In genomic region chr2:210003394-210003793, GRCh38 we compare ENCODE assay signal across 8 cellular contexts. TPM values are rescaled to one million over a fixed set of nuclear protein-coding genes. Genes with fewer than 3 reads are reported as not detected.
DNase-seq lines count a peak whose midpoint lies in the region; ATAC-seq and TF ChIP-seq lines count a peak whose summit lies in the region.

No MANE protein-coding gene starts in this region.

- TF ChIP-seq CTCF in GM23338 (conservative IDR thresholded peaks at IDR 0.05; ENCODE audit: low read depth in 2 of 2) (no peak), sigmoid colon (IDR thresholded peaks at IDR 0.05) (no peak)

- H3K27me3 Mint-ChIP-seq in GM23338 (ENCODE audit: insufficient read depth, low read depth, poor library complexity) = no peaks in the 10 kb centered on the region

- H2AFZ ChIP-seq in GM23338 = no peak overlapping the region

- intact Hi-C loops in sigmoid colon (cut with DNase I) = loop anchor here (2.0 kb wide), 1 partner anchor 167 kb away; the partner anchor contains the start of gene KANSL1L

- WGBS in sigmoid colon, 2 donors = 12 to 36% methylated on average over 1 of the region's 1 CpG

- no peaks in the 10 kb centered on the region for H3K9me3 Mint-ChIP-seq in GM23338

- peaks cover 18% of the 10 kb centered on the region for H3K36me3 Mint-ChIP-seq in GM23338 (ENCODE audit: low read depth)

- H3K27ac Mint-ChIP-seq in GM23338 = no peak overlapping the region

- DNase-seq in GM23338 (ENCODE audit: low spot score) (no peak), SIG-M5 treated with dmso at 0.1 percent for 504 hours (lab: John Stamatoyannopoulos, UW; ENCODE audit: unreplicated experiment) (peak; percentile 95), fibroblast of gingiva (ENCODE audit: low read depth) (peak; percentile 48), sigmoid colon (no peak), GOT3 (lab: John Stamatoyannopoulos, UW) (no peak), DMS153 treated with DMSO at 0.1 percent for 48 hours (lab: John Stamatoyannopoulos, UW; ENCODE audit: unreplicated experiment) (no peak), RPMI8226 (no peak)
- no peak for DNase-seq in activated effector memory CD4-positive, alpha-beta T cell treated with Interleukin-2 at 50 U/mL for 16 hours

- no peak for TF ChIP-seq POLR2A in sigmoid colon (IDR thresholded peaks at IDR 0.05)

- no peak for ATAC-seq in GM23338

- H3K9me2 ChIP-seq in GM23338 (ENCODE audit: insufficient read depth) = peaks cover 7% of the 10 kb centered on the region; the same call in 1 of the 2 replicates

- peak overlapping the region; percentile 88 for H3K4me2 ChIP-seq in GM23338

- peak overlapping the region; percentile 98 for H3K4me3 Mint-ChIP-seq in GM23338

- no peak for TF ChIP-seq EP300 in sigmoid colon (IDR thresholded peaks at IDR 0.05)

- peaks cover 21% of the 10 kb centered on the region for H3K4me1 ChIP-seq in GM23338 (ENCODE audit: insufficient read depth)
- H3K4me1 ChIP-seq in sigmoid colon = peaks cover 0 to 44% (median 34%) of the 10 kb centered on the region in 4 donors

- H3K27me3 ChIP-seq in GM23338 (ENCODE audit: insufficient read depth) = no peaks in the 10 kb centered on the region
- no peaks in the 10 kb centered on the region for H3K27me3 ChIP-seq in sigmoid colon

- peaks cover 59% of the 10 kb centered on the region for H3K79me2 ChIP-seq in GM23338 (replicated peaks; ENCODE audit: insufficient read depth)

- no peaks in the 10 kb centered on the region for H3K9me3 ChIP-seq in sigmoid colon

- H3K4me1 Mint-ChIP-seq in GM23338 = peaks cover 19% of the 10 kb centered on the region

- H3K4me3 ChIP-seq in GM23338 = peak overlapping the region; percentile 93
- H3K4me3 ChIP-seq in sigmoid colon = peak overlapping the region; percentile 71 to 99 (median 88)

- H4K20me1 ChIP-seq in GM23338 (replicated peaks; ENCODE audit: insufficient read depth) = peaks cover 34% of the 10 kb centered on the region

- H3K36me3 ChIP-seq in GM23338 (ENCODE audit: insufficient read depth) (0 out of 2 replicates have a peak, but pooled peaks cover 5% of the 10 kb centered on the region), sigmoid colon (peaks cover 0 to 1% (median 0%) of the 10 kb centered on the region in 4 donors)

- H3F3A ChIP-seq in GM23338 (replicated peaks; ENCODE audit: low read depth) = no peaks in the 10 kb centered on the region

- no peak overlapping the region; the same call in 1 of the 2 replicates for H3K27ac ChIP-seq in GM23338 (ENCODE audit: low read depth)
- H3K27ac ChIP-seq in sigmoid colon = peak overlapping the region in 1 of 4 donors; percentile 76

TF ChIP-seq in GM23338, 12 proteins besides CTCF, POLR2A, EP300 and RAD21 (continues in another document):
- TF ChIP-seq REST (IDR thresholded peaks at IDR 0.05; ENCODE audit: unreplicated experiment) = no peak
- no peak for TF ChIP-seq EZH2phosphoT487 (IDR thresholded peaks at IDR 0.05; ENCODE audit: unreplicated experiment)
- TF ChIP-seq NANOG (IDR thresholded peaks at IDR 0.05; ENCODE audit: borderline replicate concordance) = no peak
- no peak for TF ChIP-seq STAT1 (IDR thresholded peaks at IDR 0.05; ENCODE audit: unreplicated experiment)
- TF ChIP-seq CREB1 (CRISPR knock-in tag; IDR thresholded peaks at IDR 0.05; ENCODE audit: low read depth) = no peak
- TF ChIP-seq JUNB (IDR thresholded peaks at IDR 0.05; ENCODE audit: unreplicated experiment) = no peak
- no peak for TF ChIP-seq ETS1 (IDR thresholded peaks at IDR 0.05)
- TF ChIP-seq, protein P1, sequence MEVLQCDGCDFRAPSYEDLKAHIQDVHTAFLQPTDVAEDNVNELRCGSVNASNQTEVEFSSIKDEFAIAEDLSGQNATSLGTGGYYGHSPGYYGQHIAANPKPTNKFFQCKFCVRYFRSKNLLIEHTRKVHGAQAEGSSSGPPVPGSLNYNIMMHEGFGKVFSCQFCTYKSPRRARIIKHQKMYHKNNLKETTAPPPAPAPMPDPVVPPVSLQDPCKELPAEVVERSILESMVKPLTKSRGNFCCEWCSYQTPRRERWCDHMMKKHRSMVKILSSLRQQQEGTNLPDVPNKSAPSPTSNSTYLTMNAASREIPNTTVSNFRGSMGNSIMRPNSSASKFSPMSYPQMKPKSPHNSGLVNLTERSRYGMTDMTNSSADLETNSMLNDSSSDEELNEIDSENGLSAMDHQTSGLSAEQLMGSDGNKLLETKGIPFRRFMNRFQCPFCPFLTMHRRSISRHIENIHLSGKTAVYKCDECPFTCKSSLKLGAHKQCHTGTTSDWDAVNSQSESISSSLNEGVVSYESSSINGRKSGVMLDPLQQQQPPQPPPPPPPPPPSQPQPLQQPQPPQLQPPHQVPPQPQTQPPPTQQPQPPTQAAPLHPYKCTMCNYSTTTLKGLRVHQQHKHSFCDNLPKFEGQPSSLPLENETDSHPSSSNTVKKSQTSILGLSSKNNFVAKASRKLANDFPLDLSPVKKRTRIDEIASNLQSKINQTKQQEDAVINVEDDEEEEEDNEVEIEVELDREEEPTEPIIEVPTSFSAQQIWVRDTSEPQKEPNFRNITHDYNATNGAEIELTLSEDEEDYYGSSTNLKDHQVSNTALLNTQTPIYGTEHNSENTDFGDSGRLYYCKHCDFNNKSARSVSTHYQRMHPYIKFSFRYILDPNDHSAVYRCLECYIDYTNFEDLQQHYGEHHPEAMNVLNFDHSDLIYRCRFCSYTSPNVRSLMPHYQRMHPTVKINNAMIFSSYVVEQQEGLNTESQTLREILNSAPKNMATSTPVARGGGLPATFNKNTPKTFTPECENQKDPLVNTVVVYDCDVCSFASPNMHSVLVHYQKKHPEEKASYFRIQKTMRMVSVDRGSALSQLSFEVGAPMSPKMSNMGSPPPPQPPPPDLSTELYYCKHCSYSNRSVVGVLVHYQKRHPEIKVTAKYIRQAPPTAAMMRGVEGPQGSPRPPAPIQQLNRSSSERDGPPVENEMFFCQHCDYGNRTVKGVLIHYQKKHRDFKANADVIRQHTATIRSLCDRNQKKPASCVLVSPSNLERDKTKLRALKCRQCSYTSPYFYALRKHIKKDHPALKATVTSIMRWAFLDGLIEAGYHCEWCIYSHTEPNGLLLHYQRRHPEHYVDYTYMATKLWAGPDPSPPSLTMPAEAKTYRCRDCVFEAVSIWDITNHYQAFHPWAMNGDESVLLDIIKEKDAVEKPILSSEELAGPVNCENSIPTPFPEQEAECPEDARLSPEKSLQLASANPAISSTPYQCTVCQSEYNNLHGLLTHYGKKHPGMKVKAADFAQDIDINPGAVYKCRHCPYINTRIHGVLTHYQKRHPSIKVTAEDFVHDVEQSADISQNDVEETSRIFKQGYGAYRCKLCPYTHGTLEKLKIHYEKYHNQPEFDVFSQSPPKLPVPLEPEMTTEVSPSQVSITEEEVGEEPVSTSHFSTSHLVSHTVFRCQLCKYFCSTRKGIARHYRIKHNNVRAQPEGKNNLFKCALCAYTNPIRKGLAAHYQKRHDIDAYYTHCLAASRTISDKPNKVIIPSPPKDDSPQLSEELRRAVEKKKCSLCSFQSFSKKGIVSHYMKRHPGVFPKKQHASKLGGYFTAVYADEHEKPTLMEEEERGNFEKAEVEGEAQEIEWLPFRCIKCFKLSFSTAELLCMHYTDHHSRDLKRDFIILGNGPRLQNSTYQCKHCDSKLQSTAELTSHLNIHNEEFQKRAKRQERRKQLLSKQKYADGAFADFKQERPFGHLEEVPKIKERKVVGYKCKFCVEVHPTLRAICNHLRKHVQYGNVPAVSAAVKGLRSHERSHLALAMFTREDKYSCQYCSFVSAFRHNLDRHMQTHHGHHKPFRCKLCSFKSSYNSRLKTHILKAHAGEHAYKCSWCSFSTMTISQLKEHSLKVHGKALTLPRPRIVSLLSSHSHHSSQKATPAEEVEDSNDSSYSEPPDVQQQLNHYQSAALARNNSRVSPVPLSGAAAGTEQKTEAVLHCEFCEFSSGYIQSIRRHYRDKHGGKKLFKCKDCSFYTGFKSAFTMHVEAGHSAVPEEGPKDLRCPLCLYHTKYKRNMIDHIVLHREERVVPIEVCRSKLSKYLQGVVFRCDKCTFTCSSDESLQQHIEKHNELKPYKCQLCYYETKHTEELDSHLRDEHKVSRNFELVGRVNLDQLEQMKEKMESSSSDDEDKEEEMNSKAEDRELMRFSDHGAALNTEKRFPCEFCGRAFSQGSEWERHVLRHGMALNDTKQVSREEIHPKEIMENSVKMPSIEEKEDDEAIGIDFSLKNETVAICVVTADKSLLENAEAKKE (CRISPR knock-in tag; IDR thresholded peaks at IDR 0.05) = no peak

RNA-seq across cellular contexts. Expression of gene RPE, which starts 1.0 kb away (rescaled TPM):
- 79.1 and 95.1 TPM in 2 replicates for total RNA-seq in GM23338 (2014; rRNA removed; shearing (Covaris generic))
- polyA plus RNA-seq in GM23338 (2016; fragmentation: Nextera tagmentation; extraction: Ambion mirVana) (33.1 and 43.1 TPM in 2 replicates), sigmoid colon (10 to 100 TPM; 22.2 to 28.2 (median 25.3) TPM)
- total RNA-seq in sigmoid colon = 10 to 100 TPM; 38.2 to 77.9 (median 48.8) TPM

Comparison
In these comparisons a context has a peak if more than half of its experiments do, and no peak if none do; other contexts are left out.
1. DNase-seq: peak in SIG-M5 treated with dmso at 0.1 percent for 504 hours (single experiment) and fibroblast of gingiva (single experiment); none in GM23338 (single experiment), sigmoid colon (single experiment), activated effector memory CD4-positive, alpha-beta T cell treated with Interleukin-2 at 50 U/mL for 16 hours (single experiment), GOT3 (single experiment), DMS153 treated with DMSO at 0.1 percent for 48 hours (single experiment) and RPMI8226 (single experiment).